Comparison of ENCODE assay signal across 38 cellular contexts in genomic region chr1:166116026-166116425, GRCh38. TPM values are rescaled to one million over a fixed set of nuclear protein-coding genes. Genes with fewer than 3 reads are reported as not detected.
"Had no signal": no experiment of that assay in that cellular context is flagged by ENCODE, and none has a peak within 500 bp of the region (broad histone marks: within the 10 kb centered on the region; RNA-seq: fewer than 3 reads in every experiment).

No MANE protein-coding gene starts in this region.

- H3K36me3 Mint-ChIP-seq: activated naive CD4-positive, alpha-beta T cell treated with anti-CD3 and anti-CD28 coated beads, Interleukin-2, amount 10 ng/mL, durations not matched to agents 7 days and 5 days; activated naive CD4-positive, alpha-beta T cell treated with anti-CD3 and anti-CD28 coated beads, Interleukin-2, amount 50 U/mL, for 24 hours; activated naive CD4-positive, alpha-beta T cell treated with anti-CD3 and anti-CD28 coated beads, Interleukin-2, amount 50 U/mL, for 72 hours; activated naive CD8-positive, alpha-beta T cell; activated naive CD8-positive, alpha-beta T cell treated with anti-CD3 and anti-CD28 coated beads for 36 hours; activated naive CD8-positive, alpha-beta T cell treated with anti-CD3 and anti-CD28 coated beads, Interleukin-2, amount 10 ng/mL, durations not matched to agents 7 days and 5 days; brain had no signal

- H3K27ac Mint-ChIP-seq: activated naive CD4-positive, alpha-beta T cell treated with anti-CD3 and anti-CD28 coated beads for 36 hours; activated naive CD4-positive, alpha-beta T cell treated with anti-CD3 and anti-CD28 coated beads, Interleukin-2, amount 10 ng/mL, durations not matched to agents 7 days and 5 days; activated naive CD4-positive, alpha-beta T cell treated with anti-CD3 and anti-CD28 coated beads, Interleukin-2, amount 50 U/mL, for 24 hours; activated naive CD4-positive, alpha-beta T cell treated with anti-CD3 and anti-CD28 coated beads, Interleukin-2, amount 50 U/mL, for 72 hours; activated naive CD8-positive, alpha-beta T cell; activated naive CD8-positive, alpha-beta T cell treated with anti-CD3 and anti-CD28 coated beads for 36 hours; activated naive CD8-positive, alpha-beta T cell treated with anti-CD3 and anti-CD28 coated beads, Interleukin-2, amount 10 ng/mL, durations not matched to agents 7 days and 5 days; activated naive CD8-positive, alpha-beta T cell treated with anti-CD3 and anti-CD28 coated beads, Interleukin-2, amount 50 U/mL, for 24 hours; activated T-cell treated with anti-CD3 and anti-CD28 coated beads, Interleukin-2, amount 50 U/mL, for 24 hours; activated T-cell treated with anti-CD3 and anti-CD28 coated beads, Interleukin-2, amount 50 U/mL, for 72 hours; activated T-helper 1 cell treated with anti-CD3 and anti-CD28 coated beads, Interleukin-12 subunit alpha, Interleukin-12 subunit beta, Interleukin-2, Interleukin-4 antibody, amounts not matched to agents 30 ng/mL and 10 ng/mL and 1 ng/mL, durations not matched to agents 14 hours and 24 hours and 36 hours; activated T-helper 17 cell treated with anti-CD3 and anti-CD28 coated beads, Interleukin-2, amount 50 U/mL, for 72 hours; activated T-helper 2 cell treated with anti-CD3 and anti-CD28 coated beads, Interferon-gamma antibody, Interleukin-2, Interleukin-4, amounts not matched to agents 10 μg/mL and 5 μg/mL and 100 μg/mL, durations not matched to agents 14 hours and 24 hours and 36 hours; brain had no signal

- H3K27ac ChIP-seq: adrenal gland, ascending aorta, body of pancreas, brain microvascular endothelial cell, breast epithelium, cardiac muscle cell had no signal

- H3K9me3 Mint-ChIP-seq: activated naive CD4-positive, alpha-beta T cell treated with anti-CD3 and anti-CD28 coated beads for 36 hours; activated naive CD4-positive, alpha-beta T cell treated with anti-CD3 and anti-CD28 coated beads, Interleukin-2, amount 10 ng/mL, durations not matched to agents 7 days and 5 days; activated naive CD4-positive, alpha-beta T cell treated with anti-CD3 and anti-CD28 coated beads, Interleukin-2, amount 50 U/mL, for 24 hours; activated naive CD4-positive, alpha-beta T cell treated with anti-CD3 and anti-CD28 coated beads, Interleukin-2, amount 50 U/mL, for 72 hours; activated naive CD8-positive, alpha-beta T cell treated with anti-CD3 and anti-CD28 coated beads for 36 hours; activated naive CD8-positive, alpha-beta T cell treated with anti-CD3 and anti-CD28 coated beads, Interleukin-2, amount 10 ng/mL, durations not matched to agents 7 days and 5 days; activated naive CD8-positive, alpha-beta T cell treated with anti-CD3 and anti-CD28 coated beads, Interleukin-2, amount 50 U/mL, for 24 hours; activated T-cell treated with anti-CD3 and anti-CD28 coated beads, Interleukin-2, amount 50 U/mL, for 24 hours; activated T-cell treated with anti-CD3 and anti-CD28 coated beads, Interleukin-2, amount 50 U/mL, for 72 hours; activated T-helper 1 cell treated with anti-CD3 and anti-CD28 coated beads, Interleukin-12 subunit alpha, Interleukin-12 subunit beta, Interleukin-2, Interleukin-4 antibody, amounts not matched to agents 30 ng/mL and 10 ng/mL and 1 ng/mL, durations not matched to agents 14 hours and 24 hours and 36 hours; activated T-helper 17 cell treated with anti-CD3 and anti-CD28 coated beads, Interleukin-2, amount 50 U/mL, for 72 hours; activated T-helper 2 cell treated with anti-CD3 and anti-CD28 coated beads, Interferon-gamma antibody, Interleukin-2, Interleukin-4, amounts not matched to agents 10 μg/mL and 5 μg/mL and 100 μg/mL, durations not matched to agents 14 hours and 24 hours and 36 hours; brain; central memory CD8-positive, alpha-beta T cell had no signal

- H3K4me1 ChIP-seq: adrenal gland, ascending aorta, body of pancreas, breast epithelium had no signal

- H3K4me3 ChIP-seq: adrenal gland, ascending aorta, body of pancreas, breast epithelium, cardiac muscle cell had no signal

- H3K9me3 ChIP-seq: adrenal gland, ascending aorta, body of pancreas, breast epithelium had no signal

- H3K4me3 Mint-ChIP-seq: activated naive CD4-positive, alpha-beta T cell treated with anti-CD3 and anti-CD28 coated beads for 36 hours; activated naive CD4-positive, alpha-beta T cell treated with anti-CD3 and anti-CD28 coated beads, Interleukin-2, amount 10 ng/mL, durations not matched to agents 7 days and 5 days; activated naive CD4-positive, alpha-beta T cell treated with anti-CD3 and anti-CD28 coated beads, Interleukin-2, amount 50 U/mL, for 24 hours; activated naive CD8-positive, alpha-beta T cell; activated naive CD8-positive, alpha-beta T cell treated with anti-CD3 and anti-CD28 coated beads for 36 hours; activated naive CD8-positive, alpha-beta T cell treated with anti-CD3 and anti-CD28 coated beads, Interleukin-2, amount 10 ng/mL, durations not matched to agents 7 days and 5 days; activated naive CD8-positive, alpha-beta T cell treated with anti-CD3 and anti-CD28 coated beads, Interleukin-2, amount 50 U/mL, for 24 hours; activated T-cell treated with anti-CD3 and anti-CD28 coated beads, Interleukin-2, amount 50 U/mL, for 24 hours; activated T-cell treated with anti-CD3 and anti-CD28 coated beads, Interleukin-2, amount 50 U/mL, for 4 hours; activated T-cell treated with anti-CD3 and anti-CD28 coated beads, Interleukin-2, amount 50 U/mL, for 72 hours; activated T-helper 1 cell treated with anti-CD3 and anti-CD28 coated beads, Interleukin-12 subunit alpha, Interleukin-12 subunit beta, Interleukin-2, Interleukin-4 antibody, amounts not matched to agents 30 ng/mL and 10 ng/mL and 1 ng/mL, durations not matched to agents 14 hours and 24 hours and 36 hours; activated T-helper 17 cell treated with anti-CD3 and anti-CD28 coated beads, Interleukin-2, amount 50 U/mL, for 72 hours; brain; central memory CD8-positive, alpha-beta T cell had no signal

- H3K4me1 Mint-ChIP-seq: activated naive CD4-positive, alpha-beta T cell treated with anti-CD3 and anti-CD28 coated beads, Interleukin-2, amount 10 ng/mL, durations not matched to agents 7 days and 5 days; activated naive CD4-positive, alpha-beta T cell treated with anti-CD3 and anti-CD28 coated beads, Interleukin-2, amount 50 U/mL, for 24 hours; activated naive CD8-positive, alpha-beta T cell treated with anti-CD3 and anti-CD28 coated beads for 36 hours; activated naive CD8-positive, alpha-beta T cell treated with anti-CD3 and anti-CD28 coated beads, Interleukin-2, amount 10 ng/mL, durations not matched to agents 7 days and 5 days; activated naive CD8-positive, alpha-beta T cell treated with anti-CD3 and anti-CD28 coated beads, Interleukin-2, amount 50 U/mL, for 24 hours; activated T-helper 17 cell treated with anti-CD3 and anti-CD28 coated beads, Interleukin-2, amount 50 U/mL, for 72 hours; central memory CD8-positive, alpha-beta T cell had no signal

- ATAC-seq: activated naive CD4-positive, alpha-beta T cell treated with anti-CD3 and anti-CD28 coated beads, Interleukin-2, amount 50 U/mL, for 72 hours; activated naive CD8-positive, alpha-beta T cell treated with anti-CD3 and anti-CD28 coated beads, Interleukin-2, amount 50 U/mL, for 24 hours; activated T-cell treated with anti-CD3 and anti-CD28 coated beads, Interleukin-2, amount 50 U/mL, for 4 hours; activated T-cell treated with anti-CD3 and anti-CD28 coated beads, Interleukin-2, amount 50 U/mL, for 72 hours; activated T-helper 17 cell treated with anti-CD3 and anti-CD28 coated beads, Interleukin-2, amount 50 U/mL, for 72 hours; body of pancreas had no signal

- H3K36me3 ChIP-seq: adrenal gland, ascending aorta, brain microvascular endothelial cell, breast epithelium, cardiac muscle cell had no signal

- H3K27me3 Mint-ChIP-seq: activated naive CD4-positive, alpha-beta T cell treated with anti-CD3 and anti-CD28 coated beads, Interleukin-2, amount 10 ng/mL, durations not matched to agents 7 days and 5 days; activated naive CD8-positive, alpha-beta T cell treated with anti-CD3 and anti-CD28 coated beads, Interleukin-2, amount 10 ng/mL, durations not matched to agents 7 days and 5 days; activated naive CD8-positive, alpha-beta T cell treated with anti-CD3 and anti-CD28 coated beads, Interleukin-2, amount 50 U/mL, for 24 hours; activated T-cell treated with anti-CD3 and anti-CD28 coated beads, Interleukin-2, amount 50 U/mL, for 24 hours; activated T-helper 17 cell treated with anti-CD3 and anti-CD28 coated beads, Interleukin-2, amount 50 U/mL, for 72 hours had no signal

- H3K27me3 ChIP-seq: adrenal gland, ascending aorta, body of pancreas, brain microvascular endothelial cell, breast epithelium, cardiac muscle cell had no signal

- DNase-seq: activated effector memory CD4-positive, alpha-beta T cell treated with anti-CD3 and anti-CD28 coated beads, Interleukin-2, amount 50 U/mL, for 16 hours; activated effector memory CD4-positive, alpha-beta T cell treated with Interleukin-2 at 50 U/mL for 16 hours; activated gamma-delta T cell; activated gamma-delta T cell treated with Interleukin-2 at 50 U/mL for 16 hours; activated naive CD4-positive, alpha-beta T cell; activated naive CD4-positive, alpha-beta T cell treated with anti-CD3 and anti-CD28 coated beads for 36 hours; activated naive CD4-positive, alpha-beta T cell treated with anti-CD3 and anti-CD28 coated beads, Interleukin-2, amount 10 ng/mL, durations not matched to agents 7 days and 5 days; activated naive CD4-positive, alpha-beta T cell treated with anti-CD3 and anti-CD28 coated beads, Interleukin-2, amount 50 U/mL, for 16 hours; activated naive CD4-positive, alpha-beta T cell treated with Interleukin-2 at 50 U/mL for 16 hours; activated naive CD8-positive, alpha-beta T cell treated with anti-CD3 and anti-CD28 coated beads for 36 hours; activated naive CD8-positive, alpha-beta T cell treated with anti-CD3 and anti-CD28 coated beads, Interleukin-2, amount 10 ng/mL, durations not matched to agents 7 days and 5 days; activated naive CD8-positive, alpha-beta T cell treated with anti-CD3 and anti-CD28 coated beads, Interleukin-2, amount 50 U/mL, for 24 hours; activated T-cell treated with anti-CD3 and anti-CD28 coated beads, Interleukin-2, amount 50 U/mL, for 1 hour; activated T-cell treated with anti-CD3 and anti-CD28 coated beads, Interleukin-2, amount 50 U/mL, for 24 hours; activated T-cell treated with anti-CD3 and anti-CD28 coated beads, Interleukin-2, amount 50 U/mL, for 4 hours; activated T-cell treated with anti-CD3 and anti-CD28 coated beads, Interleukin-2, amount 50 U/mL, for 48 hours; activated T-cell treated with anti-CD3 and anti-CD28 coated beads, Interleukin-2, amount 50 U/mL, for 72 hours; adrenal gland; amniotic stem cell; amygdala; anterior cingulate cortex; aorta; body of pancreas; brain microvascular endothelial cell; caudate nucleus; central memory CD4-positive, alpha-beta T cell; cerebellar nuclear complex had no signal

RNA-seq across cellular contexts. Expression of gene FAM78B, which starts 50.8 kb away (rescaled TPM):
- total RNA-seq: activated naive CD8-positive, alpha-beta T cell treated with anti-CD3 and anti-CD28 coated beads, Interleukin-2, amount 10 ng/mL, durations not matched to agents 7 days and 5 days; ascending aorta had no signal
